In genomic region chr17:56593741-56594527, GRCh38 we compare ENCODE assay signal across 8 cellular contexts. TPM values are rescaled to one million over a fixed set of nuclear protein-coding genes. Genes with fewer than 3 reads are reported as not detected.
DNase-seq lines count a peak whose midpoint lies in the region; ATAC-seq and TF ChIP-seq lines count a peak whose summit lies in the region.

No MANE protein-coding gene starts in this region.

- TF ChIP-seq CTCF in RWPE2 (IDR thresholded peaks at IDR 0.05; ENCODE audit: poor library complexity, severe bottlenecking) (no peak), parathyroid adenoma (IDR thresholded peaks at IDR 0.05) (no peak)

- H3K36me3 ChIP-seq in RWPE2 (ENCODE audit: low read depth) (no peaks in the 10 kb centered on the region), parathyroid adenoma (ENCODE audit: control insufficient read depth, insufficient read depth, low read length) (no peaks in the 10 kb centered on the region)

- peaks cover 27% of the 10 kb centered on the region for H3K4me1 Mint-ChIP-seq in activated naive CD8-positive, alpha-beta T cell treated with anti-CD3 and anti-CD28 coated beads for 36 hours

- ATAC-seq in HG03354 (IDR thresholded peaks at IDR 0.05; ENCODE audit: poor library complexity, severe bottlenecking, unreplicated experiment) (peak; percentile 52), RWPE2 (ENCODE audit: low read depth) (peak; percentile 75), left cardiac atrium (peak; percentile 77 to 92), GM19035 (IDR thresholded peaks at IDR 0.05; ENCODE audit: unreplicated experiment) (no peak), HG03196 (IDR thresholded peaks at IDR 0.05; ENCODE audit: unreplicated experiment) (no peak)

- H3K27me3 Mint-ChIP-seq in activated naive CD8-positive, alpha-beta T cell treated with anti-CD3 and anti-CD28 coated beads for 36 hours = peaks cover 9% of the 10 kb centered on the region

- H3K4me1 ChIP-seq in RWPE2 (ENCODE audit: insufficient read depth, poor library complexity, severe bottlenecking) (no peaks in the 10 kb centered on the region), parathyroid adenoma (no peaks in the 10 kb centered on the region)

- peak overlapping the region; percentile 79 for H3K4me3 Mint-ChIP-seq in activated naive CD8-positive, alpha-beta T cell treated with anti-CD3 and anti-CD28 coated beads for 36 hours

- H3K27ac Mint-ChIP-seq in activated naive CD8-positive, alpha-beta T cell treated with anti-CD3 and anti-CD28 coated beads for 36 hours = no peak overlapping the region

- H3K27me3 ChIP-seq in RWPE2 (ENCODE audit: insufficient read depth, poor library complexity, severe bottlenecking) = peaks cover 26% of the 10 kb centered on the region
- no peaks in the 10 kb centered on the region for H3K27me3 ChIP-seq in parathyroid adenoma (ENCODE audit: control insufficient read depth, insufficient read depth, low read length)

- peak overlapping the region; percentile 83 for H3K27ac ChIP-seq in RWPE2 (ENCODE audit: poor library complexity, severe bottlenecking)
- peak overlapping the region; percentile 10 for H3K27ac ChIP-seq in parathyroid adenoma

- peak overlapping the region; percentile 76 for H2AFZ ChIP-seq in parathyroid adenoma

- DNase-seq in D341Med (ENCODE audit: low spot score) (peak; percentile 81), RWPE2 (ENCODE audit: low spot score) (peak; percentile 81), left cardiac atrium (peak; percentile 70)
- peak; percentile 73 for DNase-seq in activated naive CD8-positive, alpha-beta T cell treated with anti-CD3 and anti-CD28 coated beads for 36 hours

- no peak overlapping the region for H3K9ac ChIP-seq in parathyroid adenoma

- intact Hi-C loops in left cardiac atrium (cut with DNase I) = loop anchor here (2.0 to 5.0 kb wide), 2 partner anchors 128 to 187 kb away; no protein-coding TSS in a partner anchor

- H3K9me3 ChIP-seq in RWPE2 (ENCODE audit: severe bottlenecking) = no peaks in the 10 kb centered on the region
- H3K9me3 ChIP-seq in parathyroid adenoma (ENCODE audit: control insufficient read depth, low read length) = no peaks in the 10 kb centered on the region

- no peaks in the 10 kb centered on the region for H3K9me3 Mint-ChIP-seq in activated naive CD8-positive, alpha-beta T cell treated with anti-CD3 and anti-CD28 coated beads for 36 hours

- peak overlapping the region; percentile 82 for H3K4me2 ChIP-seq in parathyroid adenoma (ENCODE audit: low read length)

- H3K4me3 ChIP-seq in RWPE2 (ENCODE audit: severe bottlenecking) (peak overlapping the region; percentile 39), parathyroid adenoma (ENCODE audit: low read depth, low read length) (peak overlapping the region; percentile 45)

- no peaks in the 10 kb centered on the region for H3K79me2 ChIP-seq in parathyroid adenoma

- H3K36me3 Mint-ChIP-seq in activated naive CD8-positive, alpha-beta T cell treated with anti-CD3 and anti-CD28 coated beads for 36 hours = no peaks in the 10 kb centered on the region

RNA-seq across cellular contexts. Expression of gene NOG, which starts 0.4 kb away (rescaled TPM):
- 1 to 10 TPM; 4.5 TPM for total RNA-seq in activated naive CD8-positive, alpha-beta T cell treated with anti-CD3 and anti-CD28 coated beads for 36 hours
- under 1 TPM; 0.12 to 0.13 TPM for total RNA-seq in left cardiac atrium

Comparison
In these comparisons a context has a peak if more than half of its experiments do, and no peak if none do; other contexts are left out.
1. ATAC-seq: peak in HG03354 (single experiment), RWPE2 (single experiment) and left cardiac atrium (2 of 2); none in GM19035 (single experiment) and HG03196 (single experiment).
2. RNA of gene NOG, which starts 0.4 kb away (total RNA-seq): 4.5 TPM in activated naive CD8-positive, alpha-beta T cell treated with anti-CD3 and anti-CD28 coated beads for 36 hours; 0.12 to 0.13 TPM in left cardiac atrium; every median in the first group is over 4 times any median in the second.
3. Peak in every context shown above with its lines, with median percentiles within 50 percentile points of each other: DNase-seq.